Comparison of ENCODE assay signal across 24 cellular contexts in genomic region chr17:8788998-8789397, GRCh38. TPM values are rescaled to one million over a fixed set of nuclear protein-coding genes. Genes with fewer than 3 reads are reported as not detected.
"Had no signal": no experiment of that assay in that cellular context is flagged by ENCODE, and none has a peak within 500 bp of the region (broad histone marks: within the 10 kb centered on the region; RNA-seq: fewer than 3 reads in every experiment).

No MANE protein-coding gene starts in this region.

- H3K36me3 ChIP-seq: breast epithelium, Peyer's patch, SJCRH30, WERI-Rb-1 had no signal

- H3K9me3 ChIP-seq: Peyer's patch, SK-N-SH had no signal

- ATAC-seq: activated CD4-positive, CD25-positive, alpha-beta regulatory T cell treated with anti-CD3 and anti-CD28 coated beads, Interleukin-2, amount 50 U/mL, for 24 hours; activated CD8-positive, alpha-beta T cell treated with anti-CD3 and anti-CD28 coated beads, Interleukin-2, amount 10 ng/mL, durations not matched to agents 7 days and 5 days had no signal

- H3K9me3 Mint-ChIP-seq: activated naive CD4-positive, alpha-beta T cell treated with anti-CD3 and anti-CD28 coated beads, Interleukin-2, amount 50 U/mL, for 24 hours had no signal

- H3K4me1 ChIP-seq: breast epithelium, SJCRH30 had no signal

- H3K27ac Mint-ChIP-seq: activated CD8-positive, alpha-beta T cell treated with anti-CD3 and anti-CD28 coated beads, Interleukin-2, amount 10 ng/mL, durations not matched to agents 7 days and 5 days; activated naive CD4-positive, alpha-beta T cell treated with anti-CD3 and anti-CD28 coated beads, Interleukin-2, amount 50 U/mL, for 24 hours had no signal

- DNase-seq: activated CD4-positive, alpha-beta T cell treated with anti-CD3 and anti-CD28 coated beads for 48 hours; activated CD4-positive, alpha-beta T cell treated with anti-CD3 and anti-CD28 coated beads, Interleukin-2, amount 50 U/mL, for 4 hours; activated CD8-positive, alpha-beta memory T cell treated with anti-CD3 and anti-CD28 coated beads, Interleukin-2, amount 50 U/mL, for 48 hours; activated CD8-positive, alpha-beta T cell treated with anti-CD3 and anti-CD28 coated beads, Interleukin-2, amount 10 ng/mL, durations not matched to agents 7 days and 5 days; activated naive CD4-positive, alpha-beta T cell; activated T-cell treated with anti-CD3 and anti-CD28 coated beads, Interleukin-2, amount 50 U/mL, for 1 hour; aorta; Kasumi-1; KBM-7; NCI-H146; NCI-H187 treated with DMSO at 0.1 percent for 48 hours; NCI-H2171; NCI-H2227 treated with DMSO at 0.1 percent for 48 hours; NCI-H446 treated with DMSO at 0.1 percent for 48 hours; NCI-H524 treated with DMSO at 0.1 percent for 48 hours; Peyer's patch; Right ventricle myocardium superior; SJCRH30; SK-N-SH; T-helper 1 cell; WERI-Rb-1 had no signal

- H3K36me3 Mint-ChIP-seq: activated naive CD4-positive, alpha-beta T cell treated with anti-CD3 and anti-CD28 coated beads, Interleukin-2, amount 50 U/mL, for 24 hours had no signal

- H3K27me3 ChIP-seq: breast epithelium, Peyer's patch, SJCRH30 had no signal

- H3K27me3 Mint-ChIP-seq: activated naive CD4-positive, alpha-beta T cell treated with anti-CD3 and anti-CD28 coated beads, Interleukin-2, amount 50 U/mL, for 24 hours had no signal

- H3K4me3 Mint-ChIP-seq: activated CD8-positive, alpha-beta T cell treated with anti-CD3 and anti-CD28 coated beads, Interleukin-2, amount 10 ng/mL, durations not matched to agents 7 days and 5 days; activated naive CD4-positive, alpha-beta T cell treated with anti-CD3 and anti-CD28 coated beads, Interleukin-2, amount 50 U/mL, for 24 hours had no signal

- H3K4me3 ChIP-seq: breast epithelium, Peyer's patch, SJCRH30 had no signal

- H3K4me1 Mint-ChIP-seq: activated naive CD4-positive, alpha-beta T cell treated with anti-CD3 and anti-CD28 coated beads, Interleukin-2, amount 50 U/mL, for 24 hours had no signal

RNA-seq across cellular contexts. Expression of gene MFSD6L, which starts 10.2 kb away (rescaled TPM):
- total RNA-seq: SJCRH30 had no signal

RNA-seq across cellular contexts. Expression of gene SPDYE4, which starts 30.7 kb away (rescaled TPM):
- total RNA-seq: activated CD8-positive, alpha-beta T cell treated with anti-CD3 and anti-CD28 coated beads, Interleukin-2, amount 10 ng/mL, durations not matched to agents 7 days and 5 days; aorta; breast epithelium; Peyer's patch; Right ventricle myocardium superior; SJCRH30 had no signal

RNA-seq across cellular contexts. Expression of gene CCDC42, which starts 44.4 kb away (rescaled TPM):
- total RNA-seq: breast epithelium, Peyer's patch, Right ventricle myocardium superior, SJCRH30 had no signal
